Comparison of ENCODE assay signal across 15 cellular contexts in genomic region chr18:61545281-61546245, GRCh38.
DNase-seq lines count a peak whose midpoint lies in the region; ATAC-seq and TF ChIP-seq lines count a peak whose summit lies in the region.
"Had no signal": no experiment of that assay in that cellular context is flagged by ENCODE, and none has a peak within 500 bp of the region (broad histone marks: within the 10 kb centered on the region; RNA-seq: fewer than 3 reads in every experiment).

No MANE protein-coding gene starts in this region.

- intact Hi-C loops in adrenal gland (cut with DNase I) = no loop called here
- intact Hi-C loops in mucosa of descending colon (cut with DNase I, micrococcal nuclease) = no loop called here

- H3K36me3 Mint-ChIP-seq in activated naive CD4-positive, alpha-beta T cell treated with anti-CD3 and anti-CD28 coated beads, Interleukin-2, amount 10 ng/mL, durations not matched to agents 7 days and 5 days = no peaks in the 10 kb centered on the region

- no peaks in the 10 kb centered on the region for H3K9me3 Mint-ChIP-seq in activated naive CD4-positive, alpha-beta T cell treated with anti-CD3 and anti-CD28 coated beads, Interleukin-2, amount 10 ng/mL, durations not matched to agents 7 days and 5 days

- no peaks in the 10 kb centered on the region for H3K4me1 Mint-ChIP-seq in activated naive CD4-positive, alpha-beta T cell treated with anti-CD3 and anti-CD28 coated beads, Interleukin-2, amount 10 ng/mL, durations not matched to agents 7 days and 5 days

- H3K9me3 ChIP-seq in HEK293 (ENCODE audit: control insufficient read depth, insufficient read depth, low read depth, low read length) = peaks cover 2% of the 10 kb centered on the region; the same call in 1 of the 2 replicates
- H3K9me3 ChIP-seq in adrenal gland (replicated peaks in 1 of 3) = no peaks in the 10 kb centered on the region
- no peaks in the 10 kb centered on the region for H3K9me3 ChIP-seq in mucosa of descending colon
- no peaks in the 10 kb centered on the region for H3K9me3 ChIP-seq in effector memory CD4-positive, alpha-beta T cell (ENCODE audit: control insufficient read depth, low read length)
- H3K9me3 ChIP-seq: Caco-2 had no signal

- H3K4me3 ChIP-seq in HEK293 (ENCODE audit: low read depth, low read length) = no peak overlapping the region
- H3K4me3 ChIP-seq in adrenal gland = no peak overlapping the region
- H3K4me3 ChIP-seq in mucosa of descending colon = no peak overlapping the region
- H3K4me3 ChIP-seq in effector memory CD4-positive, alpha-beta T cell (ENCODE audit: insufficient read depth, low read depth, low read length, poor library complexity, severe bottlenecking) = no peak overlapping the region

- WGBS in adrenal gland, 4 donors = 27 to 30% (median 28%) methylated on average over 9 of the region's 9 CpGs

- TF ChIP-seq POLR2A in adrenal gland (IDR thresholded peaks at IDR 0.05) = no peak

- H3K27me3 ChIP-seq in adrenal gland = no peaks in the 10 kb centered on the region
- H3K27me3 ChIP-seq in effector memory CD4-positive, alpha-beta T cell (replicated peaks; ENCODE audit: control insufficient read depth, insufficient read depth, low read length, poor library complexity, severe bottlenecking) = peaks cover 3% of the 10 kb centered on the region

- H3K36me3 ChIP-seq in HEK293 (ENCODE audit: control insufficient read depth in 2 of 2, insufficient read depth in 1 of 2, low read length in 2 of 2) (no peaks in the 10 kb centered on the region), adrenal gland (replicated peaks in 1 of 2) (no peaks in the 10 kb centered on the region), mucosa of descending colon (ENCODE audit: low read depth) (no peaks in the 10 kb centered on the region)
- H3K36me3 ChIP-seq in effector memory CD4-positive, alpha-beta T cell (ENCODE audit: control insufficient read depth, insufficient read depth, low read length) = no peaks in the 10 kb centered on the region

- no peak overlapping the region for H3K4me3 Mint-ChIP-seq in activated naive CD4-positive, alpha-beta T cell treated with anti-CD3 and anti-CD28 coated beads, Interleukin-2, amount 10 ng/mL, durations not matched to agents 7 days and 5 days

- CTCF ChIA-PET in HEK293 (lab: Yijun Ruan, JAX) = interaction anchor here (0.6 to 0.7 kb wide), 2 partner anchors 451 to 905 kb away, joined by 4 to 7 read pairs; no protein-coding TSS in a partner anchor
- CTCF ChIA-PET in activated naive CD4-positive, alpha-beta T cell treated with anti-CD3 and anti-CD28 coated beads, Interleukin-2, amount 10 ng/mL, durations not matched to agents 7 days and 5 days (lab: Charles Lee) = interaction anchor here (0.9 kb wide), 1 partner anchor 9 kb away, joined by 3 read pairs; no protein-coding TSS in a partner anchor

- H3K27ac ChIP-seq in 22Rv1 (0 out of 2 replicates have a peak overlapping the region, but pooled peaks have one; percentile 18), HEK293 (ENCODE audit: extremely low read depth, low read depth, low read length) (no peak overlapping the region), adrenal gland (peak overlapping the region in 4 of 5 donors; percentile 25 to 79 (median 59))
- no peak overlapping the region for H3K27ac ChIP-seq in effector memory CD4-positive, alpha-beta T cell (ENCODE audit: insufficient read depth, low read length, poor library complexity, severe bottlenecking)

- H3K27ac Mint-ChIP-seq in activated naive CD4-positive, alpha-beta T cell treated with anti-CD3 and anti-CD28 coated beads, Interleukin-2, amount 10 ng/mL, durations not matched to agents 7 days and 5 days = no peak overlapping the region

- H3K4me1 ChIP-seq in HEK293 (ENCODE audit: control insufficient read depth, insufficient read depth, low read length) (0 out of 2 replicates have a peak, but pooled peaks cover 2% of the 10 kb centered on the region), adrenal gland (replicated peaks in 1 of 2) (peaks cover 7 to 21% of the 10 kb centered on the region in 2 donors), mucosa of descending colon (ENCODE audit: low read depth) (no peaks in the 10 kb centered on the region)
- no peaks in the 10 kb centered on the region for H3K4me1 ChIP-seq in effector memory CD4-positive, alpha-beta T cell (ENCODE audit: control insufficient read depth, insufficient read depth, low read length, poor library complexity, severe bottlenecking)
- H3K4me1 ChIP-seq: Caco-2 had no signal

- TF ChIP-seq CTCF in 22Rv1 (IDR thresholded peaks at IDR 0.05) (no peak), HEK293 (tag by site-specific recombination; IDR thresholded peaks at IDR 0.05) (no peak), adrenal gland (IDR thresholded peaks at IDR 0.05) (no peak), mucosa of descending colon (IDR thresholded peaks at IDR 0.05) (no peak)

- DNase-seq in adrenal gland = peak; percentile 56 to 87 (median 79)
- peak in 1 of 3 donors; percentile 26 for DNase-seq in mucosa of descending colon
- no peak for DNase-seq in effector memory CD4-positive, alpha-beta T cell
- DNase-seq in activated naive CD4-positive, alpha-beta T cell treated with anti-CD3 and anti-CD28 coated beads, Interleukin-2, amount 10 ng/mL, durations not matched to agents 7 days and 5 days = no peak
- DNase-seq: AML-193; Caco-2; H7; Kasumi-1; NCI-H2227 treated with DMSO at 0.1 percent for 48 hours; NCI-H526; NK-92 treated with Interleukin-12 subunit alpha and Interleukin-12 subunit beta, amount 100 ng/mL, for 24 hours; SHP77 treated with DMSO at 0.1 percent for 48 hours had no signal

- POLR2A ChIA-PET in HEK293 (lab: Yijun Ruan, JAX) = no interaction called here

- ATAC-seq in mucosa of descending colon = peak; percentile 71
- ATAC-seq in HG02610 (IDR thresholded peaks at IDR 0.05; ENCODE audit: unreplicated experiment) = no peak

- H3K27me3 Mint-ChIP-seq in activated naive CD4-positive, alpha-beta T cell treated with anti-CD3 and anti-CD28 coated beads, Interleukin-2, amount 10 ng/mL, durations not matched to agents 7 days and 5 days = peaks cover 6% of the 10 kb centered on the region

TF ChIP-seq in HEK293, 187 proteins besides CTCF, POLR2A, EP300 and RAD21:
- TF ChIP-seq ZNF223 (tag by site-specific recombination; IDR thresholded peaks at IDR 0.05) = no peak
- no peak for TF ChIP-seq ZNF626 (tag by site-specific recombination; IDR thresholded peaks at IDR 0.05)
- peak; percentile 34; the same call in 1 of the 2 replicates for TF ChIP-seq TCF7L2 (IDR thresholded peaks at IDR 0.05; ENCODE audit: borderline replicate concordance, low read depth, low read length)
- TF ChIP-seq ZNF776 (tag by site-specific recombination; IDR thresholded peaks at IDR 0.05; ENCODE audit: borderline replicate concordance) = no peak
- TF ChIP-seq GLIS1 (tag by site-specific recombination; IDR thresholded peaks at IDR 0.05) = no peak
- no peak for TF ChIP-seq ZNF514 (tag by site-specific recombination; IDR thresholded peaks at IDR 0.05)

Comparison
In these comparisons a context has a peak if more than half of its experiments do, and no peak if none do; other contexts are left out.
1. H3K27ac ChIP-seq: peak in 22Rv1 (single experiment) and adrenal gland (4 of 5); none in HEK293 (single experiment) and effector memory CD4-positive, alpha-beta T cell (single experiment).
2. DNase-seq: peak in adrenal gland (7 of 7); none in effector memory CD4-positive, alpha-beta T cell (0 of 3) and activated naive CD4-positive, alpha-beta T cell treated with anti-CD3 and anti-CD28 coated beads, Interleukin-2, amount 10 ng/mL, durations not matched to agents 7 days and 5 days (single experiment).